Comparison of ENCODE assay signal across 8 cellular contexts in genomic region chr2:128321784-128322650, GRCh38. TPM values are rescaled to one million over a fixed set of nuclear protein-coding genes. Genes with fewer than 3 reads are reported as not detected.
A peak's percentile ranks its signal among the peaks of the same experiment; 100 is the strongest.
DNase-seq lines count a peak whose midpoint lies in the region; ATAC-seq and TF ChIP-seq lines count a peak whose summit lies in the region.

No MANE protein-coding gene starts in this region.

- H3K27me3 Mint-ChIP-seq in activated CD8-positive, alpha-beta T cell treated with anti-CD3 and anti-CD28 coated beads for 36 hours = peaks cover 4% of the 10 kb centered on the region

- peak; percentile 97 for TF ChIP-seq CTCF in activated CD8-positive, alpha-beta T cell treated with anti-CD3 and anti-CD28 coated beads for 36 hours (IDR thresholded peaks at IDR 0.05)

- no peaks in the 10 kb centered on the region for H3K9me3 Mint-ChIP-seq in activated CD8-positive, alpha-beta T cell treated with anti-CD3 and anti-CD28 coated beads for 36 hours

- peak overlapping the region; percentile 99 for H3K4ac ChIP-seq in mesendoderm (ENCODE audit: low read depth, low read length)

- peaks cover under 1% of the 10 kb centered on the region for H3K79me1 ChIP-seq in mesendoderm (ENCODE audit: low read length)

- H3K79me2 ChIP-seq in mesendoderm (ENCODE audit: control insufficient read depth, insufficient read depth, low read length) = peaks cover 8% of the 10 kb centered on the region

- H2BK5ac ChIP-seq in mesendoderm (ENCODE audit: low read length) = no peak overlapping the region

- H2BK15ac ChIP-seq in mesendoderm (replicated peaks; ENCODE audit: low read depth) = no peak overlapping the region

- H3K36me3 Mint-ChIP-seq in activated CD8-positive, alpha-beta T cell treated with anti-CD3 and anti-CD28 coated beads for 36 hours (ENCODE audit: low read depth) = no peaks in the 10 kb centered on the region

- H3K18ac ChIP-seq in mesendoderm (ENCODE audit: low read length) = peak overlapping the region; percentile 96

- peak overlapping the region; percentile 83 for H3K9ac ChIP-seq in mesendoderm (ENCODE audit: low read length)

- no peak overlapping the region for H4K5ac ChIP-seq in mesendoderm (ENCODE audit: low read length)

- H3K36me3 ChIP-seq in mesendoderm (ENCODE audit: control insufficient read depth, insufficient read depth, low read length) = no peaks in the 10 kb centered on the region

- H3K27ac Mint-ChIP-seq in activated CD8-positive, alpha-beta T cell treated with anti-CD3 and anti-CD28 coated beads for 36 hours = no peak overlapping the region

- peak overlapping the region; percentile 90 for H4K8ac ChIP-seq in mesendoderm (ENCODE audit: low read depth, low read length)

- peak overlapping the region; percentile 45 for H3K4me3 ChIP-seq in mesendoderm (ENCODE audit: low read length)

- intact Hi-C loops in activated CD8-positive, alpha-beta T cell treated with anti-CD3 and anti-CD28 coated beads for 36 hours (cut with micrococcal nuclease) = no loop called here

- no peak overlapping the region for H3K23ac ChIP-seq in mesendoderm (ENCODE audit: low read length)

- peak overlapping the region; percentile 93 for H3K56ac ChIP-seq in mesendoderm (ENCODE audit: low read length)

- no peak overlapping the region for H2AK5ac ChIP-seq in mesendoderm (ENCODE audit: low read length)

- POLR2A ChIA-PET in activated CD8-positive, alpha-beta T cell treated with anti-CD3 and anti-CD28 coated beads for 36 hours (lab: Charles Lee) = no interaction called here

- H3K4me3 Mint-ChIP-seq in activated CD8-positive, alpha-beta T cell treated with anti-CD3 and anti-CD28 coated beads for 36 hours = peak overlapping the region; percentile 54

- no peaks in the 10 kb centered on the region for H3K27me3 ChIP-seq in mesendoderm (ENCODE audit: insufficient read depth, low read length, poor library complexity)

- H3K4me1 Mint-ChIP-seq in activated CD8-positive, alpha-beta T cell treated with anti-CD3 and anti-CD28 coated beads for 36 hours (ENCODE audit: low read depth) = peaks cover 6% of the 10 kb centered on the region

- H3K4me2 ChIP-seq in mesendoderm (ENCODE audit: low read length) = peak overlapping the region; percentile 69

- TF ChIP-seq POLR2A in GM19099 (IDR thresholded peaks at IDR 0.05; ENCODE audit: extremely low read depth, insufficient read length, low read depth) = peak; percentile 60

- peaks cover 4% of the 10 kb centered on the region for H3K4me1 ChIP-seq in mesendoderm (ENCODE audit: control insufficient read depth, low read depth, low read length)

- no CpG with 5 or more reads among the region's 89 CpGs for WGBS in mesendoderm (ENCODE audit: extremely low coverage, insufficient coverage, low lambda C conversion rate)

- H2BK120ac ChIP-seq in mesendoderm (ENCODE audit: low read depth, low read length) = peak overlapping the region; percentile 85

- DNase-seq in C1 segment of cervical spinal cord (lab: John Stamatoyannopoulos, UW) (peak in 12 of 14 donors; percentile 44 to 84 (median 72)), NCI-H748 (lab: John Stamatoyannopoulos, UW; ENCODE audit: unreplicated experiment) (peak; percentile 76), mesendoderm (peak; percentile 90)
- peak; percentile 81 for DNase-seq in activated CD8-positive, alpha-beta T cell treated with anti-CD3 and anti-CD28 coated beads for 36 hours
- peak; percentile 68 for DNase-seq in effector CD8-positive, alpha-beta T cell (lab: John Stamatoyannopoulos, UW)
- peak; percentile 72 for DNase-seq in stimulated activated CD8-positive, alpha-beta memory T cell treated with anti-CD3 and anti-CD28 coated beads, Interleukin-12 subunit alpha, Interleukin-12 subunit beta, amount 100 ng/mL, for 4 hours (ENCODE audit: low read depth)

- ATAC-seq in HG03354 (IDR thresholded peaks at IDR 0.05; ENCODE audit: poor library complexity, severe bottlenecking, unreplicated experiment) = peak; percentile 52
- ATAC-seq in activated CD8-positive, alpha-beta T cell treated with anti-CD3 and anti-CD28 coated beads for 36 hours = peak; percentile 63

- CTCF ChIA-PET in activated CD8-positive, alpha-beta T cell treated with anti-CD3 and anti-CD28 coated beads for 36 hours (lab: Charles Lee) = interaction anchor here (0.9 to 1.3 kb wide), 3 partner anchors 12 to 266 kb away, joined by 3 read pairs; no protein-coding TSS in a partner anchor

- peak overlapping the region; percentile 57 for H3K27ac ChIP-seq in mesendoderm (ENCODE audit: low read depth, low read length)

RNA-seq across cellular contexts. Expression of gene HS6ST1, which starts 3.3 kb away (rescaled TPM):
- 10 to 100 TPM; 12.5 to 13.0 TPM for total RNA-seq in activated CD8-positive, alpha-beta T cell treated with anti-CD3 and anti-CD28 coated beads for 36 hours
- 29.4 TPM for polyA plus RNA-seq in mesendoderm (2013, experiment 1 of 2)
- 29.5 TPM for polyA plus RNA-seq in mesendoderm (2013, experiment 2 of 2)

Comparison
In these comparisons a context has a peak if more than half of its experiments do, and no peak if none do; other contexts are left out.
1. Peak in every context shown above with its lines: DNase-seq, ATAC-seq, H3K4me3 ChIP-seq and H3K27ac ChIP-seq.